8 cellular contexts compared by ENCODE assay signal in genomic region chr6:10837692-10837996, GRCh38. TPM values are rescaled to one million over a fixed set of nuclear protein-coding genes. Genes with fewer than 3 reads are reported as not detected.
DNase-seq lines count a peak whose midpoint lies in the region; ATAC-seq and TF ChIP-seq lines count a peak whose summit lies in the region.

No MANE protein-coding gene starts in this region.

- no TSS peak for BruUV-seq in A673 (replicated peaks; lab: Mats Ljungman, UMichigan)

- TF ChIP-seq CTCF in A673 (conservative IDR thresholded peaks at IDR 0.05; ENCODE audit: low read depth, low read length) = no peak
- TF ChIP-seq CTCF in endodermal cell (conservative IDR thresholded peaks at IDR 0.05) = no peak

- H3K4me3 ChIP-seq in A673 (ENCODE audit: low read depth, low read length, poor library complexity, severe bottlenecking) (peak overlapping the region; percentile 56), endodermal cell (ENCODE audit: low read length) (peak overlapping the region; percentile 83)

- H3K36me3 Mint-ChIP-seq in T-cell = no peaks in the 10 kb centered on the region
- peaks cover 12% of the 10 kb centered on the region for H3K36me3 Mint-ChIP-seq in endodermal cell (ENCODE audit: low read depth)
- peaks cover 0 to 5% (median 4%) of the 10 kb centered on the region in 3 donors for H3K36me3 Mint-ChIP-seq in naive thymus-derived CD8-positive, alpha-beta T cell

- H3K4me1 Mint-ChIP-seq in T-cell = peaks cover 19 to 23% (median 20%) of the 10 kb centered on the region in 3 donors
- H3K4me1 Mint-ChIP-seq in endodermal cell = peaks cover 13% of the 10 kb centered on the region
- H3K4me1 Mint-ChIP-seq in naive thymus-derived CD8-positive, alpha-beta T cell = peaks cover 2 to 25% (median 19%) of the 10 kb centered on the region in 4 donors

- H3K27me3 Mint-ChIP-seq in T-cell = peaks cover 51 to 66% of the 10 kb centered on the region in 2 donors
- H3K27me3 Mint-ChIP-seq in endodermal cell (ENCODE audit: insufficient read depth) = peaks cover 45% of the 10 kb centered on the region
- H3K27me3 Mint-ChIP-seq in naive thymus-derived CD8-positive, alpha-beta T cell = peaks cover 45 to 68% (median 56%) of the 10 kb centered on the region in 5 donors

- H3K4me3 Mint-ChIP-seq in T-cell = peak overlapping the region; percentile 74 to 78 (median 76)
- peak overlapping the region; percentile 66 for H3K4me3 Mint-ChIP-seq in endodermal cell
- peak overlapping the region; percentile 63 to 84 (median 76) for H3K4me3 Mint-ChIP-seq in naive thymus-derived CD8-positive, alpha-beta T cell

- DNase-seq in A673 (ENCODE audit: low spot score) (peak; percentile 27), T-cell (peak in 8 of 34 experiments; percentile 1 to 22 (median 4)), endodermal cell (no peak), HuH-7 (ENCODE audit: low spot score) (no peak)
- DNase-seq in naive thymus-derived CD8-positive, alpha-beta T cell = peak in 5 of 10 donors; percentile 4 to 47 (median 37)
- no peak for DNase-seq in stimulated activated naive CD4-positive, alpha-beta T cell treated with Interleukin-2 at 50 U/mL for 16 hours (lab: John Stamatoyannopoulos, UW)

- CTCF ChIA-PET in A673 (lab: Charles Lee) = no interaction called here
- CTCF ChIA-PET in T-cell (lab: Charles Lee) = no interaction called here

- intact Hi-C loops in A673 (cut with micrococcal nuclease; ENCODE audit: unreplicated experiment) = no loop called here

- ATAC-seq in GM19438 (IDR thresholded peaks at IDR 0.05; ENCODE audit: low read depth, unreplicated experiment) (peak; percentile 11), T-cell (replicated peaks in 1 of 4) (peak in 1 of 4 experiments; percentile 5), GM21526 (IDR thresholded peaks at IDR 0.05; ENCODE audit: low FRiP score, unreplicated experiment) (no peak)
- ATAC-seq in naive thymus-derived CD8-positive, alpha-beta T cell = peak; percentile 2 to 8

- no peak overlapping the region for H3K27ac Mint-ChIP-seq in T-cell
- H3K27ac Mint-ChIP-seq in endodermal cell = peak overlapping the region; percentile 86
- H3K27ac Mint-ChIP-seq in naive thymus-derived CD8-positive, alpha-beta T cell = peak overlapping the region in 8 of 10 donors; percentile 43 to 93 (median 82)

- H3K9me3 ChIP-seq in A673 (ENCODE audit: low read depth, low read length, poor library complexity, severe bottlenecking) (no peaks in the 10 kb centered on the region), endodermal cell (ENCODE audit: control insufficient read depth, low read length) (peaks cover 30% of the 10 kb centered on the region)

- POLR2A ChIA-PET in A673 (lab: Charles Lee; ENCODE audit: low non-redundant PET) = no interaction called here
- POLR2A ChIA-PET in T-cell (lab: Charles Lee) = interaction anchor here in 1 of 2 donors (1.0 kb wide), 1 partner anchor 91 kb away, joined by 3 read pairs; no protein-coding TSS in a partner anchor
- POLR2A ChIA-PET in naive thymus-derived CD8-positive, alpha-beta T cell (lab: Charles Lee) = no interaction called here

- no peak overlapping the region for H3K27ac ChIP-seq in A673 (ENCODE audit: low read depth, low read length, poor library complexity, severe bottlenecking)
- H3K27ac ChIP-seq in endodermal cell (ENCODE audit: low read depth, low read length) = peak overlapping the region; percentile 91

- peaks cover 8% of the 10 kb centered on the region for H3K27me3 ChIP-seq in A673 (replicated peaks; ENCODE audit: insufficient read depth, low read depth, low read length, poor library complexity)
- peaks cover 49% of the 10 kb centered on the region for H3K27me3 ChIP-seq in endodermal cell (ENCODE audit: control insufficient read depth, insufficient read depth, low read length, poor library complexity, severe bottlenecking)

- WGBS in endodermal cell (ENCODE audit: insufficient coverage in 1 of 2, insufficient read length in 1 of 2), 2 experiments = 0% methylated on average over 8 to 20 of the region's 20 CpGs

- H3K36me3 ChIP-seq in A673 (ENCODE audit: insufficient read depth, low read length, poor library complexity, severe bottlenecking) = no peaks in the 10 kb centered on the region
- H3K36me3 ChIP-seq in endodermal cell (ENCODE audit: control insufficient read depth, insufficient read depth, low read length) = peaks cover 14% of the 10 kb centered on the region

- H3K4me1 ChIP-seq in A673 (ENCODE audit: insufficient read depth, low read length, poor library complexity, severe bottlenecking) (peaks cover 12% of the 10 kb centered on the region), endodermal cell (ENCODE audit: control insufficient read depth, insufficient read depth, low read length) (no peaks in the 10 kb centered on the region)

- H3K9me3 Mint-ChIP-seq in T-cell (no peaks in the 10 kb centered on the region), endodermal cell (peaks cover 30% of the 10 kb centered on the region)
- peaks cover 0 to 23% (median 3%) of the 10 kb centered on the region in 9 donors for H3K9me3 Mint-ChIP-seq in naive thymus-derived CD8-positive, alpha-beta T cell

- peak overlapping the region; percentile 54 for H3K9ac ChIP-seq in endodermal cell (ENCODE audit: extremely low read depth, low read length, poor library complexity, severe bottlenecking)

RNA-seq across cellular contexts. Expression of gene MAK, which starts 0.7 kb away (rescaled TPM):
- total RNA-seq in A673 (2021) = 0.06 and 0.24 TPM in 2 replicates
- total RNA-seq in T-cell = under 1 TPM in 3 of 5 donors, not detected in 2; 0.19 to 0.26 (median 0.23) TPM
- total RNA-seq in endodermal cell = under 1 TPM; 0.18 to 0.35 TPM
- 0.93 TPM for polyA plus RNA-seq in endodermal cell (2013, experiment 1 of 2)
- polyA plus RNA-seq in endodermal cell (2013, experiment 2 of 2) = 0.83 TPM
- total RNA-seq in naive thymus-derived CD8-positive, alpha-beta T cell = not detected
- polyA plus RNA-seq in naive thymus-derived CD8-positive, alpha-beta T cell = under 1 TPM in 2 of 3 donors, not detected in 1; 0.09 to 0.13 TPM

RNA-seq across cellular contexts. Expression of gene GCM2, which starts 44.2 kb away (rescaled TPM):
- not detected in 2 replicates for total RNA-seq in A673 (2021)
- not detected for total RNA-seq in T-cell
- not detected for total RNA-seq in endodermal cell
- not detected for polyA plus RNA-seq in endodermal cell (2013, experiment 1 of 2)
- polyA plus RNA-seq in endodermal cell (2013, experiment 2 of 2) = not detected
- not detected for total RNA-seq in naive thymus-derived CD8-positive, alpha-beta T cell
- polyA plus RNA-seq in naive thymus-derived CD8-positive, alpha-beta T cell = not detected

RNA-seq across cellular contexts. Expression of gene SYCP2L, which starts 49.2 kb away (rescaled TPM):
- 7.5 and 9.7 TPM in 2 replicates for total RNA-seq in A673 (2021)
- under 1 TPM in 1 of 5 donors, not detected in 4; 0.56 TPM for total RNA-seq in T-cell
- 10 to 100 TPM in 1 of 2 donors, 1 to 10 TPM in 1; 4.2 to 12.4 TPM for total RNA-seq in endodermal cell
- 10.3 TPM for polyA plus RNA-seq in endodermal cell (2013, experiment 1 of 2)
- polyA plus RNA-seq in endodermal cell (2013, experiment 2 of 2) = 9.0 TPM
- not detected for total RNA-seq in naive thymus-derived CD8-positive, alpha-beta T cell
- not detected for polyA plus RNA-seq in naive thymus-derived CD8-positive, alpha-beta T cell

Comparison
In these comparisons a context has a peak if more than half of its experiments do, and no peak if none do; other contexts are left out.
1. H3K27ac Mint-ChIP-seq: peak in endodermal cell (single experiment) and naive thymus-derived CD8-positive, alpha-beta T cell (8 of 10); none in T-cell (0 of 2).
2. Peak in every context shown above with its lines, with median percentiles within 50 percentile points of each other: H3K4me3 Mint-ChIP-seq.